Comparison of ENCODE assay signal across 8 cellular contexts in genomic region chr1:170663441-170664282, GRCh38. TPM values are rescaled to one million over a fixed set of nuclear protein-coding genes. Genes with fewer than 3 reads are reported as not detected.
DNase-seq lines count a peak whose midpoint lies in the region; ATAC-seq, FAIRE-seq and TF ChIP-seq lines count a peak whose summit lies in the region.

PRRX1 (plus strand) TSS chr1:170664131; CDS start chr1:170664219, 88 bp downstream.

- peaks cover 39% of the 10 kb centered on the region for H3K9me3 Mint-ChIP-seq in HFFc6
- H3K9me3 Mint-ChIP-seq in activated CD8-positive, alpha-beta T cell treated with anti-CD3 and anti-CD28 coated beads, Interleukin-2, amount 10 ng/mL, durations not matched to agents 7 days and 5 days (ENCODE audit: insufficient read depth) = no peaks in the 10 kb centered on the region

- no peak for FAIRE-seq in GM12878 (lab: Jason Lieb, UNC)

- no peak for ATAC-seq in GM12878
- ATAC-seq in activated CD8-positive, alpha-beta T cell treated with anti-CD3 and anti-CD28 coated beads, Interleukin-2, amount 10 ng/mL, durations not matched to agents 7 days and 5 days = no peak
- ATAC-seq in HG03432 (IDR thresholded peaks at IDR 0.05; ENCODE audit: unreplicated experiment) = no peak
- no peak for ATAC-seq in GM18511 (IDR thresholded peaks at IDR 0.05; ENCODE audit: unreplicated experiment)

- H3K27ac Mint-ChIP-seq in HFFc6 = peak within 1 kb of the TSS; percentile 92
- H3K27ac Mint-ChIP-seq in activated CD8-positive, alpha-beta T cell treated with anti-CD3 and anti-CD28 coated beads, Interleukin-2, amount 10 ng/mL, durations not matched to agents 7 days and 5 days = no peak within 1 kb of the TSS

- peaks cover 46% of the 10 kb centered on the region for H3K36me3 Mint-ChIP-seq in HFFc6 (ENCODE audit: low read depth)
- peaks cover 13% of the 10 kb centered on the region for H3K36me3 Mint-ChIP-seq in activated CD8-positive, alpha-beta T cell treated with anti-CD3 and anti-CD28 coated beads, Interleukin-2, amount 10 ng/mL, durations not matched to agents 7 days and 5 days (ENCODE audit: low read depth)

- H3K27me3 ChIP-seq in GM12878 (replicated peaks in 1 of 2; ENCODE audit: control insufficient read depth in 2 of 2, insufficient read depth in 2 of 2, low read length in 1 of 2) (peaks cover 13 to 39% of the 10 kb centered on the region in 2 experiments), spleen (replicated peaks in 1 of 7) (peaks cover 10 to 100% (median 91%) of the 10 kb centered on the region in 7 donors)

- RAD21 ChIA-PET in GM12878 (lab: Charles Lee; ENCODE audit: unreplicated experiment) = interaction anchor here (0.7 to 1.9 kb wide), 5 partner anchors 17 to 126 kb away, joined by 3 to 7 read pairs (median 3); no protein-coding TSS in a partner anchor

- intact Hi-C loops in GM12878 (cut with micrococcal nuclease; ENCODE audit: unreplicated experiment) (loop anchor here (2.0 to 10.0 kb wide), 2 partner anchors 69 to 125 kb away; no protein-coding TSS in a partner anchor), spleen (cut with DNase I; ENCODE audit: low total_unique reads) (no loop called here)

- H3K4me1 ChIP-seq in GM12878 (ENCODE audit: control insufficient read depth, insufficient read depth, low read length) = no peaks in the 10 kb centered on the region
- H3K4me1 ChIP-seq in spleen = peaks cover 0 to 64% (median 35%) of the 10 kb centered on the region in 6 donors

- TF ChIP-seq POLR2A in GM12878 (IDR thresholded peaks at IDR 0.05; ENCODE audit: low read depth, low read length) (no peak), spleen (IDR thresholded peaks at IDR 0.05) (no peak)

- H3K4me2 ChIP-seq in GM12878 (ENCODE audit: control insufficient read depth, insufficient read depth) = 0 out of 2 replicates have a peak within 1 kb of the TSS, but pooled peaks have one; percentile 9

- in situ Hi-C loops in GM12878 (cut with MboI) = no loop called here

- H3K27ac ChIP-seq in GM12878 (ENCODE audit: control insufficient read depth, insufficient read depth) = no peak within 1 kb of the TSS
- peak within 1 kb of the TSS in 3 of 8 donors; percentile 10 to 32 (median 18) for H3K27ac ChIP-seq in spleen

- 49% methylated on average over 12 of the region's 26 CpGs for WGBS in GM12878 (ENCODE audit: insufficient coverage, insufficient replicate concordance, low lambda C conversion rate, missing lambda C conversion rate)
- WGBS in spleen, 5 donors = 4 to 7% (median 6%) methylated on average over 21 to 26 of the region's 26 CpGs

- TF ChIP-seq RAD21 in GM12878 (IDR thresholded peaks at IDR 0.05; ENCODE audit: insufficient read depth, low read depth, low read length) = no peak

- H3K4me3 Mint-ChIP-seq in HFFc6 = peak within 1 kb of the TSS; percentile 94
- H3K4me3 Mint-ChIP-seq in activated CD8-positive, alpha-beta T cell treated with anti-CD3 and anti-CD28 coated beads, Interleukin-2, amount 10 ng/mL, durations not matched to agents 7 days and 5 days = no peak within 1 kb of the TSS

- H2AFZ ChIP-seq in GM12878 (ENCODE audit: control insufficient read depth, low read depth, low read length) = no peak within 1 kb of the TSS

- SMC1A ChIA-PET in GM12878 (lab: Charles Lee; ENCODE audit: uncharacterized antibody, unreplicated experiment) = interaction anchor here (0.8 to 12.1 kb wide), 5 partner anchors 18 to 130 kb away, joined by 3 to 150 read pairs (median 4); no protein-coding TSS in a partner anchor

- H4K20me1 ChIP-seq in GM12878 (ENCODE audit: control insufficient read depth, insufficient read depth) = no peaks in the 10 kb centered on the region

- H3K36me3 ChIP-seq in GM12878 (ENCODE audit: control insufficient read depth in 2 of 2, insufficient read depth in 2 of 2, low read length in 1 of 2) = no peaks in the 10 kb centered on the region
- H3K36me3 ChIP-seq in spleen = no peaks in the 10 kb centered on the region

- no peaks in the 10 kb centered on the region; the same call in 2 of the 3 replicates for H3K9me3 ChIP-seq in GM12878 (replicated peaks; ENCODE audit: control insufficient read depth, insufficient read depth, low read length)
- H3K9me3 ChIP-seq in spleen = no peaks in the 10 kb centered on the region

- H3K27me3 Mint-ChIP-seq in HFFc6 (ENCODE audit: insufficient read depth) = peaks cover 6% of the 10 kb centered on the region; the same call in 1 of the 2 replicates
- H3K27me3 Mint-ChIP-seq in activated CD8-positive, alpha-beta T cell treated with anti-CD3 and anti-CD28 coated beads, Interleukin-2, amount 10 ng/mL, durations not matched to agents 7 days and 5 days (ENCODE audit: low read depth) = peaks cover 85% of the 10 kb centered on the region

- no peak for TF ChIP-seq EP300 in GM12878 (IDR thresholded peaks at IDR 0.05; ENCODE audit: borderline replicate concordance in 1 of 2, control insufficient read depth in 1 of 2, low read depth in 2 of 2, low read length in 2 of 2)

- H3K79me2 ChIP-seq in GM12878 (ENCODE audit: control insufficient read depth, insufficient read depth, low read length) = no peaks in the 10 kb centered on the region

- H3K4me1 Mint-ChIP-seq in HFFc6 (ENCODE audit: low read depth) = peaks cover 50% of the 10 kb centered on the region
- peaks cover 17% of the 10 kb centered on the region for H3K4me1 Mint-ChIP-seq in activated CD8-positive, alpha-beta T cell treated with anti-CD3 and anti-CD28 coated beads, Interleukin-2, amount 10 ng/mL, durations not matched to agents 7 days and 5 days (ENCODE audit: low read depth)

- DNase-seq in HFFc6 (no peak), GM12878 (ENCODE audit: low read depth, low spot score) (no peak), iris pigment epithelial cell (ENCODE audit: low read depth) (peak; percentile 36), spleen (no peak), dedifferentiated amniotic fluid mesenchymal stem cell (ENCODE audit: extremely low spot score) (no peak)
- DNase-seq in activated CD8-positive, alpha-beta T cell treated with anti-CD3 and anti-CD28 coated beads, Interleukin-2, amount 10 ng/mL, durations not matched to agents 7 days and 5 days = no peak

- BruUV-seq in GM12878 (replicated peaks; lab: Mats Ljungman, UMichigan) = TSS peak; percentile 65

- TF ChIP-seq CTCF in HFFc6 (IDR thresholded peaks at IDR 0.05) (no peak), GM12878 (IDR thresholded peaks at IDR 0.05 in 2 of 3, conservative IDR thresholded peaks at IDR 0.05 in 1 of 3; ENCODE audit: control insufficient read depth in 2 of 3, extremely low read depth in 1 of 3, insufficient read depth in 1 of 3, low read depth in 3 of 3, low read length in 3 of 3) (no peak), spleen (IDR thresholded peaks at IDR 0.05 in 8 of 11, conservative IDR thresholded peaks at IDR 0.05 in 3 of 11) (no peak)

- H3K4me3 ChIP-seq in GM12878 (no peak within 1 kb of the TSS), spleen (peak within 1 kb of the TSS; percentile 16 to 62 (median 32))

- POLR2A ChIA-PET in GM12878 (lab: Charles Lee) = interaction anchor here (0.6 to 1.5 kb wide), 6 partner anchors 73 to 755 kb away, joined by 3 to 5 read pairs (median 4); no protein-coding TSS in a partner anchor
- POLR2A ChIA-PET in activated CD8-positive, alpha-beta T cell treated with anti-CD3 and anti-CD28 coated beads, Interleukin-2, amount 10 ng/mL, durations not matched to agents 7 days and 5 days (lab: Charles Lee) = no interaction called here

- CTCF ChIA-PET in GM12878 (lab: Yijun Ruan, JAX) = interaction anchor here (1.0 to 1.1 kb wide), 2 partner anchors 12 to 25 kb away, joined by 4 read pairs; no protein-coding TSS in a partner anchor
- CTCF ChIA-PET in activated CD8-positive, alpha-beta T cell treated with anti-CD3 and anti-CD28 coated beads, Interleukin-2, amount 10 ng/mL, durations not matched to agents 7 days and 5 days (lab: Charles Lee) = no interaction called here

- no peak within 1 kb of the TSS for H3K9ac ChIP-seq in GM12878 (ENCODE audit: control insufficient read depth, insufficient read depth, low read length)

TF ChIP-seq in GM12878, 131 proteins besides CTCF, POLR2A, EP300 and RAD21 (continues in another document):
- TF ChIP-seq, protein P1, sequence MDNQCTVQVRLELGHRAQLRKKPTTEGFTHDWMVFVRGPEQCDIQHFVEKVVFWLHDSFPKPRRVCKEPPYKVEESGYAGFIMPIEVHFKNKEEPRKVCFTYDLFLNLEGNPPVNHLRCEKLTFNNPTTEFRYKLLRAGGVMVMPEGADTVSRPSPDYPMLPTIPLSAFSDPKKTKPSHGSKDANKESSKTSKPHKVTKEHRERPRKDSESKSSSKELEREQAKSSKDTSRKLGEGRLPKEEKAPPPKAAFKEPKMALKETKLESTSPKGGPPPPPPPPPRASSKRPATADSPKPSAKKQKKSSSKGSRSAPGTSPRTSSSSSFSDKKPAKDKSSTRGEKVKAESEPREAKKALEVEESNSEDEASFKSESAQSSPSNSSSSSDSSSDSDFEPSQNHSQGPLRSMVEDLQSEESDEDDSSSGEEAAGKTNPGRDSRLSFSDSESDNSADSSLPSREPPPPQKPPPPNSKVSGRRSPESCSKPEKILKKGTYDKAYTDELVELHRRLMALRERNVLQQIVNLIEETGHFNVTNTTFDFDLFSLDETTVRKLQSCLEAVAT (IDR thresholded peaks at IDR 0.05) = peak; percentile 55; the same call in 1 of the 2 replicates

RNA-seq across cellular contexts. Expression of gene PRRX1, which starts in this region (rescaled TPM):
- 100 to 1,000 TPM; 151 to 310 (median 270) TPM for total RNA-seq in HFFc6 (2021; fragmentation: NEBNext Ultra II Directional; extraction: Animal tissue kit (Norgen Biotek cat#: 25700))
- total RNA-seq in GM12878 (2013; cell fraction: nucleolus; rRNA removed) = 30.6 and 33.8 TPM in 2 replicates
- total RNA-seq in GM12878 (2014; rRNA removed) = 2.7 and 3.7 TPM in 2 replicates
- 1.3 and 2.4 TPM in 2 replicates for total RNA-seq in GM12878 (2014; rRNA removed; fragmentation: Illumina TruSeq; extraction: Trizol)
- 2.0 and 2.8 TPM in 2 replicates for total RNA-seq in GM12878 (2021)
- polyA plus RNA-seq in GM12878 (2011; ENCODE audit: low read depth) = 0.16 TPM
- 48.2 and 64.6 TPM in 2 replicates for polyA plus RNA-seq in GM12878 (2011; rRNA removed)
- polyA plus RNA-seq in GM12878 (2011; cell fraction: cytosol; rRNA removed) = 35.9 and 39.3 TPM in 2 replicates
- polyA plus RNA-seq in GM12878 (2011; cell fraction: nucleus; rRNA removed) = 34.2 and 44.6 TPM in 2 replicates
- 0.26 and 0.56 TPM in 2 replicates for polyA plus RNA-seq in GM12878 (2012)
- 1.6 and 5.1 TPM in 2 replicates for polyA plus RNA-seq in GM12878 (2014; fragmentation: Illumina TruSeq; extraction: Trizol)
- under 1 TPM; 0.42 to 0.48 TPM for polyA plus RNA-seq in GM12878 (2014; fragmentation: Nextera tagmentation; extraction: Ambion mirVana)
- 1.4 and 2.2 TPM in 2 replicates for polyA plus RNA-seq in GM12878 (2014; rRNA removed)
- polyA plus RNA-seq in GM12878 (2016; fragmentation: Nextera tagmentation; extraction: Ambion mirVana) = 1 to 10 TPM in 1 of 2 experiments, under 1 TPM in 1; 0.67 to 1.3 TPM
- 63.7 and 81.4 TPM in 2 replicates for polyA minus RNA-seq in GM12878 (2011; rRNA and poly(A)+ RNA removed)
- 24.7 and 24.9 TPM in 2 replicates for polyA minus RNA-seq in GM12878 (2011; cell fraction: cytosol; rRNA and poly(A)+ RNA removed)
- 22.6 and 31.6 TPM in 2 replicates for polyA minus RNA-seq in GM12878 (2011; cell fraction: nucleus; rRNA and poly(A)+ RNA removed)
- 1 to 10 TPM; 1.2 to 4.9 (median 3.0) TPM for total RNA-seq in spleen
- polyA plus RNA-seq in spleen = 1 to 10 TPM; 3.1 to 5.9 (median 4.6) TPM
- total RNA-seq in activated CD8-positive, alpha-beta T cell treated with anti-CD3 and anti-CD28 coated beads, Interleukin-2, amount 10 ng/mL, durations not matched to agents 7 days and 5 days = not detected

Comparison
In these comparisons a context has a peak if more than half of its experiments do, and no peak if none do; other contexts are left out.
1. RNA of gene PRRX1 (total RNA-seq): 151 to 310 TPM in HFFc6; 1.2 to 4.9 TPM in spleen, 1.3 to 33.8 TPM in GM12878 and not detected in activated CD8-positive, alpha-beta T cell treated with anti-CD3 and anti-CD28 coated beads, Interleukin-2, amount 10 ng/mL, durations not matched to agents 7 days and 5 days; every median in the first group is over 4 times any median in the second.